9 cellular contexts compared by ENCODE assay signal in the genomic region with DNA sequence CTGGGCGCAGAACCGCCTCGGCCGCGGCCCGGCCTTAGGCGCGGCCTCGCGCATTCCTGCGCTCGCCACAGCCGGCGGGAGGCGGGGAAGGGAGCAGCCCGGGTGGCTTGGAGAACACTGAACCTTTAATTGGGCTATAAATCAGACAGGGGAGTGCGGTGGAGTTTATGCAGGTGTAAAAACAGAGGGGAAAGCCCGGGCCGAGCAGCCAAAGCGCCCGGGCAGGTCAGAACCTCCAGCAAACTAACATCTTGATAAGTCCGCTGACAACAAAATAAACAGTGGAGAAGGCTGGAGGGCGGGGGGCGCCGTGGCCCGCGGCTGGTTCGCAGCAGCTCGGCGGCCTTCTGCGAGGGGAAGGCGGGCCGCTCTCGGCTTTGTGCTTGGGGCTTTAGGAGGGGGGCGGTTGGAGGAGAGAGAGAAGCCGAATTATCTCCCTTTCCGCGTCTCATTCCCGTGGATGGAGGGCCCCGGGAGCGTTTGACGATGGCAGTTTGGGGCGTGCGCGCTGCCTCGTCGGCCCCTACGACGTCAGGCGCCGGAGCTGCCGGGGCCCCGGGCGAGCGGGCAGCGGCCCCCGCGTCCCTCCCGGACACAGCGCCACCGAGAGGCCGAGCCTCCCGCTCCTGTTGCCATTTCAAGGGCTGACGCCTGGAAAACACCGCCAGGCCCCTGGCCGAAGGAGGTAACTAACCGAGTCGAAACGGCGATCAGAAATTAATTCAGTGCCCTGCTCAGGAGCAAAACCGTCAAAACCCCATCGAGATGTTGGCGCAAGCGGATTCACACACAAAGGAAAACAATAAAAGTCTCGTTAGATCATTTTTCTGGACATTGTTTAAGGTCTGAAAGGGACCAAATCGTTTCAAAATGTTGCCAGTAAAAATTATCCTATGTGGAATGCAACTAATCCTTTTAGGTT. TPM values are rescaled to one million over a fixed set of nuclear protein-coding genes. Genes with fewer than 3 reads are reported as not detected.
DNase-seq lines count a peak whose midpoint lies in the region; ATAC-seq and TF ChIP-seq lines count a peak whose summit lies in the region.
"Had no signal": no experiment of that assay in that cellular context is flagged by ENCODE, and none has a peak within 500 bp of the region (broad histone marks: within the 10 kb centered on the region; RNA-seq: fewer than 3 reads in every experiment).

No MANE protein-coding gene starts in this region.

- H3K4me1 Mint-ChIP-seq in T-helper 2 cell treated with Interferon-gamma antibody and Interleukin-4, amounts not matched to agents 5 μg/mL and 100 μg/mL, for 36 hours (ENCODE audit: low read depth): no peaks in the 10 kb centered on the region
- H3K4me1 Mint-ChIP-seq in neural crest cell: peaks cover 4% of the 10 kb centered on the region

- TF ChIP-seq CTCF in Peyer's patch (IDR thresholded peaks at IDR 0.05) (peak in 4 of 6 experiments; percentile 20 to 70 (median 54)), epithelial cell of proximal tubule (conservative IDR thresholded peaks at IDR 0.05; ENCODE audit: low read depth, low read length) (peak; percentile 70), neural crest cell (conservative IDR thresholded peaks at IDR 0.05) (peak; percentile 57)

- TF ChIP-seq POLR2A in Peyer's patch (IDR thresholded peaks at IDR 0.05): no peak

- H3K4me3 ChIP-seq in Peyer's patch (peak overlapping the region in 3 of 4 donors; percentile 10 to 53 (median 52)), epithelial cell of proximal tubule (ENCODE audit: low read depth, low read length) (peak overlapping the region; percentile 49)

- no peaks in the 10 kb centered on the region for H3K36me3 ChIP-seq in Peyer's patch

- peaks cover 0 to 21% (median 6%) of the 10 kb centered on the region in 4 donors for H3K4me1 ChIP-seq in Peyer's patch

- peak overlapping the region; percentile 45 for H3K27ac Mint-ChIP-seq in T-helper 2 cell treated with Interferon-gamma antibody and Interleukin-4, amounts not matched to agents 5 μg/mL and 100 μg/mL, for 36 hours
- no peak overlapping the region for H3K27ac Mint-ChIP-seq in neural crest cell (ENCODE audit: unreplicated experiment)

- H3K36me3 Mint-ChIP-seq in T-helper 2 cell treated with Interferon-gamma antibody and Interleukin-4, amounts not matched to agents 5 μg/mL and 100 μg/mL, for 36 hours (ENCODE audit: low read depth): peaks cover 1% of the 10 kb centered on the region
- H3K36me3 Mint-ChIP-seq in neural crest cell (ENCODE audit: low read depth): no peaks in the 10 kb centered on the region

- H3K9me3 Mint-ChIP-seq in T-helper 2 cell treated with Interferon-gamma antibody and Interleukin-4, amounts not matched to agents 5 μg/mL and 100 μg/mL, for 36 hours: no peaks in the 10 kb centered on the region
- H3K9me3 Mint-ChIP-seq in neural crest cell: no peaks in the 10 kb centered on the region

- no peak for DNase-seq in T-helper 2 cell treated with Interferon-gamma antibody and Interleukin-4, amounts not matched to agents 5 μg/mL and 100 μg/mL, for 36 hours (ENCODE audit: low spot score)
- DNase-seq in T-helper 2 cell (no peak), Peyer's patch (peak in 2 of 3 donors; percentile 58 to 82), epithelial cell of proximal tubule (ENCODE audit: low read depth) (no peak), neural crest cell (ENCODE audit: low read depth, low spot score) (peak; percentile 45), G401 (ENCODE audit: low spot score) (no peak)
- DNase-seq in stimulated activated CD4-positive, alpha-beta T cell treated with anti-CD3 and anti-CD28 coated beads, Interleukin-2, amount 100 ng/mL, for 48 hours: no peak
- DNase-seq: DND-41 had no signal

- no peak overlapping the region for H3K4me3 Mint-ChIP-seq in T-helper 2 cell treated with Interferon-gamma antibody and Interleukin-4, amounts not matched to agents 5 μg/mL and 100 μg/mL, for 36 hours
- H3K4me3 Mint-ChIP-seq in neural crest cell: peak overlapping the region; percentile 67

- peaks cover 83% of the 10 kb centered on the region for H3K27me3 Mint-ChIP-seq in T-helper 2 cell treated with Interferon-gamma antibody and Interleukin-4, amounts not matched to agents 5 μg/mL and 100 μg/mL, for 36 hours (ENCODE audit: low read depth)
- peaks cover 96% of the 10 kb centered on the region for H3K27me3 Mint-ChIP-seq in neural crest cell (ENCODE audit: low read depth)

- ATAC-seq in GM19467 (IDR thresholded peaks at IDR 0.05; ENCODE audit: unreplicated experiment): no peak

- peaks cover 0 to 27% of the 10 kb centered on the region in 2 donors for H3K27me3 ChIP-seq in Peyer's patch

- no peaks in the 10 kb centered on the region for H3K9me3 ChIP-seq in Peyer's patch

- in situ Hi-C loops in G401 (cut with HindIII; ENCODE audit: low sequenced_read_pairs): no loop called here

- peak overlapping the region in 3 of 4 donors; percentile 50 to 79 (median 70) for H3K27ac ChIP-seq in Peyer's patch

RNA-seq across cellular contexts. Expression of gene FOXD1, which starts 11.2 kb away (rescaled TPM):
- total RNA-seq in Peyer's patch (10 to 100 TPM in 1 of 4 donors, 1 to 10 TPM in 3; 1.7 to 22.7 (median 4.5) TPM), epithelial cell of proximal tubule (26.8 and 30.0 TPM in 2 replicates), neural crest cell (0.28 and 0.39 TPM in 2 replicates)
- total RNA-seq in G401 (2014; rRNA removed; shearing (Covaris generic)): 11.3 and 11.8 TPM in 2 replicates

Comparison
In these comparisons a context has a peak if more than half of its experiments do, and no peak if none do; other contexts are left out.
1. DNase-seq: peak in Peyer's patch (2 of 3) and neural crest cell (single experiment); none in T-helper 2 cell treated with Interferon-gamma antibody and Interleukin-4, amounts not matched to agents 5 μg/mL and 100 μg/mL, for 36 hours (single experiment), T-helper 2 cell (0 of 5), epithelial cell of proximal tubule (single experiment), G401 (single experiment) and stimulated activated CD4-positive, alpha-beta T cell treated with anti-CD3 and anti-CD28 coated beads, Interleukin-2, amount 100 ng/mL, for 48 hours (0 of 2).
2. Peak in every context shown above with its lines, with median percentiles within 50 percentile points of each other: CTCF ChIP-seq.